Comparison of ENCODE assay signal across 1 cellular context in genomic region chr4:69764311-69764710, GRCh38.
TF ChIP-seq lines count a peak whose summit lies in the region.

No MANE protein-coding gene starts in this region.

TF ChIP-seq in endothelial cell of umbilical vein, 7 proteins besides CTCF, POLR2A, EP300 and RAD21:
- TF ChIP-seq MYC (IDR thresholded peaks at IDR 0.05; ENCODE audit: low read depth, low read length) (no peak), EZH2 (IDR thresholded peaks at IDR 0.05; ENCODE audit: borderline replicate concordance, low read depth, low read length, severe bottlenecking) (no peak), FOS (IDR thresholded peaks at IDR 0.05; ENCODE audit: borderline replicate concordance, insufficient read depth, low read length) (no peak), GATA2 (IDR thresholded peaks at IDR 0.05; ENCODE audit: insufficient read depth, insufficient read length, low read depth, low read length) (no peak), JUN (IDR thresholded peaks at IDR 0.05; ENCODE audit: borderline replicate concordance, insufficient read depth, insufficient read length, low read depth) (no peak), POLR2AphosphoS5 (IDR thresholded peaks at IDR 0.05; ENCODE audit: insufficient read depth, low read depth, low read length) (no peak), MAX (IDR thresholded peaks at IDR 0.05; ENCODE audit: insufficient read depth, insufficient read length) (no peak)
